In genomic region chr7:15977663-15978062, GRCh38 we compare ENCODE assay signal across 1 cellular context.
TF ChIP-seq lines count a peak whose summit lies in the region.

No MANE protein-coding gene starts in this region.

TF ChIP-seq in GM23338, 12 proteins besides CTCF, POLR2A, EP300 and RAD21 (continued from another document):
- no peak for TF ChIP-seq ZNF462 (CRISPR knock-in tag; IDR thresholded peaks at IDR 0.05)
- no peak for TF ChIP-seq ZNF331 (CRISPR knock-in tag; IDR thresholded peaks at IDR 0.05; ENCODE audit: low read depth)
- TF ChIP-seq REST (IDR thresholded peaks at IDR 0.05; ENCODE audit: unreplicated experiment): no peak
- no peak for TF ChIP-seq ETS1 (IDR thresholded peaks at IDR 0.05)
- TF ChIP-seq EZH2phosphoT487 (IDR thresholded peaks at IDR 0.05; ENCODE audit: unreplicated experiment): no peak
- no peak for TF ChIP-seq STAT1 (IDR thresholded peaks at IDR 0.05; ENCODE audit: unreplicated experiment)
- no peak for TF ChIP-seq ZNF114 (CRISPR knock-in tag; IDR thresholded peaks at IDR 0.05)
- TF ChIP-seq NANOG (IDR thresholded peaks at IDR 0.05; ENCODE audit: borderline replicate concordance): no peak
TF ChIP-seq in GM23338: peak in this region for 0.
